ENCODE assay signal across 27 cellular contexts in the genomic region with DNA sequence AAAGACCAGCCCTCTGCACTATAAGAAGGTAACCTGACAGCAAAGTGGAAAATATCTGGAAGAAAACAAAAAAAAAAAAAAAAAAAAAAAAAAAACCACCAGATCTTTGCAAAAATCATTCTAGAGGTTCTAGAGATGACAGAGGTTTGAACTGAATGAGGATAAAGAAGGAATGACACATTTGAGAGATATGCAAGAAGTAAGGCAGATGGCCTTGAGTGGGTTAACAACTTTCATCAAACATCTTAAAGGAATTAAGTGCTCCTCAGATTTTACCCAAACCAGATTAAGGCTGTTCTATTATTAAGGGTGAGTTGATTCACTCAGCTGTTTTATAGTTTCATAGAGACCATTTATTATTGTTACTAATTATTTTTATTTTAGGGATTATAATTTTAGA.
"Had no signal": no experiment of that assay in that cellular context is flagged by ENCODE, and none has a peak within 500 bp of the region (broad histone marks: within the 10 kb centered on the region; RNA-seq: fewer than 3 reads in every experiment).

No MANE protein-coding gene starts in this region.

- H3K9me3 ChIP-seq: adrenal gland, body of pancreas, SK-N-SH had no signal

- H3K4me3 ChIP-seq: adrenal gland, body of pancreas had no signal

- H3K9ac ChIP-seq: KMS-11, SK-N-SH had no signal

- H3K27me3 ChIP-seq: adrenal gland, body of pancreas had no signal

- FAIRE-seq: bronchial epithelial cell had no signal

- H3K4me1 ChIP-seq: adrenal gland, body of pancreas had no signal

- H3K27ac ChIP-seq: adrenal gland, body of pancreas, KMS-11, VCaP had no signal

- H3K36me3 ChIP-seq: adrenal gland had no signal

- DNase-seq: activated CD4-positive, alpha-beta memory T cell treated with anti-CD3 and anti-CD28 coated beads for 36 hours; activated CD4-positive, alpha-beta T cell treated with anti-CD3 and anti-CD28 coated beads, Interleukin-2, amount 10 ng/mL, durations not matched to agents 7 days and 5 days; activated CD4-positive, CD25-positive, alpha-beta regulatory T cell; activated CD8-positive, alpha-beta memory T cell treated with anti-CD3 and anti-CD28 coated beads for 24 hours; activated gamma-delta T cell; activated naive CD4-positive, alpha-beta T cell treated with anti-CD3 and anti-CD28 coated beads for 36 hours; activated naive CD8-positive, alpha-beta T cell treated with anti-CD3 and anti-CD28 coated beads, Interleukin-2, amount 10 ng/mL, durations not matched to agents 7 days and 5 days; activated T-cell treated with anti-CD3 and anti-CD28 coated beads, Interleukin-2, amount 50 U/mL, for 4 hours; adrenal gland; aorta; body of pancreas; central memory CD4-positive, alpha-beta T cell; NCI-H1092 treated with DMSO at 0.1 percent for 48 hours; NCI-H1417 treated with DMSO at 0.1 percent for 48 hours; NCI-H1694 treated with DMSO at 0.1 percent for 48 hours; NCI-H2029 treated with DMSO at 0.1 percent for 48 hours; NCI-H345; NCI-H510A treated with DMSO at 0.1 percent for 48 hours; NCI-H774; NK-92 treated with Interleukin-12 subunit alpha and Interleukin-12 subunit beta, amount 100 ng/mL, for 24 hours; OCI-M1; RPMI8226; SK-N-SH; T-helper 1 cell had no signal

- H3K4me2 ChIP-seq: KMS-11, SK-N-SH had no signal
